In genomic region chr7:36923831-36924555, GRCh38 we compare ENCODE assay signal across 22 cellular contexts.
A peak's percentile ranks its signal among the peaks of the same experiment; 100 is the strongest.
DNase-seq lines count a peak whose midpoint lies in the region; ATAC-seq and TF ChIP-seq lines count a peak whose summit lies in the region.
"Had no signal": no experiment of that assay in that cellular context is flagged by ENCODE, and none has a peak within 500 bp of the region (broad histone marks: within the 10 kb centered on the region; RNA-seq: fewer than 3 reads in every experiment).

No MANE protein-coding gene starts in this region.

- peak overlapping the region; percentile 45 for H3K27ac Mint-ChIP-seq in dendritic cell treated with granulocyte-macrophage colony-stimulating factor and Interleukin-4, amounts not matched to agents 40 ng/mL and 50 ng/mL, for 4 days
- H3K27ac Mint-ChIP-seq: activated naive CD8-positive, alpha-beta T cell; H9 had no signal

- peak; percentile 66 to 71 for DNase-seq in Kasumi-1 (lab: John Stamatoyannopoulos, UW)
- peak; percentile 71 for DNase-seq in NCI-H69 (lab: John Stamatoyannopoulos, UW)
- peak; percentile 29 for DNase-seq in pons (ENCODE audit: low spot score)
- no peak for DNase-seq in lower leg skin (ENCODE audit: low spot score in 2 of 2)
- no peak for DNase-seq in T-helper 1 cell
- DNase-seq in T1000 (lab: John Stamatoyannopoulos, UW), result no peak
- DNase-seq: activated CD4-positive, alpha-beta T cell treated with anti-CD3 and anti-CD28 coated beads, Interleukin-2, amount 50 U/mL, for 48 hours; activated T-cell treated with anti-CD3 and anti-CD28 coated beads, Interleukin-2, amount 50 U/mL, for 48 hours; brain microvascular endothelial cell; erythroblast; gastrocnemius medialis; H9; left ventricle myocardium inferior; NCI-H1092 treated with DMSO at 0.1 percent for 48 hours; NCI-H2107; NCI-H774; pancreas; SW 1271 had no signal

- peaks cover 22% of the 10 kb centered on the region for H3K36me3 Mint-ChIP-seq in dendritic cell treated with granulocyte-macrophage colony-stimulating factor and Interleukin-4, amounts not matched to agents 40 ng/mL and 50 ng/mL, for 4 days (ENCODE audit: low read depth)

- no peak for ATAC-seq in HG02798 (IDR thresholded peaks at IDR 0.05; ENCODE audit: poor library complexity, unreplicated experiment)
- ATAC-seq: gastrocnemius medialis had no signal

- no peak overlapping the region for H3K4me3 ChIP-seq in lower leg skin (ENCODE audit: low read depth, poor library complexity, severe bottlenecking)
- H3K4me3 ChIP-seq: gastrocnemius medialis, left ventricle myocardium inferior, pancreas, suprapubic skin had no signal

- TF ChIP-seq POLR2A in lower leg skin (IDR thresholded peaks at IDR 0.05), result no peak

- intact Hi-C loops in dendritic cell treated with granulocyte-macrophage colony-stimulating factor and Interleukin-4, amounts not matched to agents 40 ng/mL and 50 ng/mL, for 4 days (cut with micrococcal nuclease), result no loop called here
- intact Hi-C loops in lower leg skin (cut with DNase I; ENCODE audit: low total_unique reads), result no loop called here

- H3K9me3 Mint-ChIP-seq in dendritic cell treated with granulocyte-macrophage colony-stimulating factor and Interleukin-4, amounts not matched to agents 40 ng/mL and 50 ng/mL, for 4 days, result peaks cover 6% of the 10 kb centered on the region

- H3K27me3 Mint-ChIP-seq in dendritic cell treated with granulocyte-macrophage colony-stimulating factor and Interleukin-4, amounts not matched to agents 40 ng/mL and 50 ng/mL, for 4 days, result no peaks in the 10 kb centered on the region
- H3K27me3 Mint-ChIP-seq: activated naive CD8-positive, alpha-beta T cell had no signal

- no peak overlapping the region for H3K4me3 Mint-ChIP-seq in dendritic cell treated with granulocyte-macrophage colony-stimulating factor and Interleukin-4, amounts not matched to agents 40 ng/mL and 50 ng/mL, for 4 days
- H3K4me3 Mint-ChIP-seq: activated naive CD8-positive, alpha-beta T cell; H9 had no signal

- WGBS in lower leg skin, 2 donors, result 68 to 73% methylated on average over 5 of the region's 5 CpGs

- TF ChIP-seq CTCF in lower leg skin (IDR thresholded peaks at IDR 0.05), result no peak

- peaks cover 34% of the 10 kb centered on the region for H3K4me1 Mint-ChIP-seq in dendritic cell treated with granulocyte-macrophage colony-stimulating factor and Interleukin-4, amounts not matched to agents 40 ng/mL and 50 ng/mL, for 4 days (ENCODE audit: low read depth)
- H3K4me1 Mint-ChIP-seq: H9 had no signal

Comparison
In these comparisons a context has a peak if more than half of its experiments do, and no peak if none do; other contexts are left out.
1. DNase-seq: peak in Kasumi-1 (2 of 2), NCI-H69 (single experiment) and pons (single experiment); none in lower leg skin (0 of 2), T-helper 1 cell (0 of 5) and T1000 (single experiment).